In genomic region chr3:56928379-56929068, GRCh38 we compare ENCODE assay signal across 12 cellular contexts.
DNase-seq lines count a peak whose midpoint lies in the region; ATAC-seq and TF ChIP-seq lines count a peak whose summit lies in the region.
"Had no signal": no experiment of that assay in that cellular context is flagged by ENCODE, and none has a peak within 500 bp of the region (broad histone marks: within the 10 kb centered on the region; RNA-seq: fewer than 3 reads in every experiment).

No MANE protein-coding gene starts in this region.

- H3K9ac ChIP-seq in SK-N-SH = no peak overlapping the region

- H3K9me3 ChIP-seq in SK-N-SH (no peaks in the 10 kb centered on the region), heart right ventricle (peaks cover 0 to 2% (median 0%) of the 10 kb centered on the region in 11 donors), testis (no peaks in the 10 kb centered on the region)

- no peak for TF ChIP-seq POLR2A in testis (IDR thresholded peaks at IDR 0.05)

- H3K4me1 ChIP-seq in SK-N-SH (ENCODE audit: control insufficient read depth in 1 of 2, insufficient read depth in 2 of 2, low read depth in 1 of 2, low read length in 1 of 2) (peaks cover 6 to 24% of the 10 kb centered on the region in 2 experiments; a peak in 2 of 4 replicates), heart right ventricle (peaks cover 17 to 77% (median 63%) of the 10 kb centered on the region in 9 donors), testis (peaks cover 26% of the 10 kb centered on the region)

- peak overlapping the region; percentile 36 for H3K27ac Mint-ChIP-seq in type B pancreatic cell
- H3K27ac Mint-ChIP-seq: dendritic cell treated with granulocyte-macrophage colony-stimulating factor and Interleukin-4, amounts not matched to agents 40 ng/mL and 50 ng/mL, for 4 days had no signal

- POLR2A ChIA-PET in SK-N-SH (lab: Yijun Ruan, JAX) = no interaction called here

- peak overlapping the region; percentile 8; the same call in 1 of the 2 replicates for H2AFZ ChIP-seq in SK-N-SH (ENCODE audit: low read depth)

- intact Hi-C loops in Right ventricle myocardium inferior (cut with DNase I) = loop anchor here (5.0 kb wide), 1 partner anchor 126 kb away; the partner anchor contains the start of gene ARHGEF3
- intact Hi-C loops in cardiac septum (cut with DNase I) = loop anchor here (5.0 kb wide), 1 partner anchor 59 kb away; no protein-coding TSS in a partner anchor
- intact Hi-C loops in heart right ventricle (cut with DNase I) = loop anchor here in 3 of 10 donors (5.0 to 10.0 kb wide), 4 partner anchors 56 to 126 kb away; partner anchors contain the start of gene ARHGEF3 (in 2 of the 3)
- intact Hi-C loops in testis (cut with DNase I; ENCODE audit: low total_unique reads) = no loop called here

- H3K36me3 Mint-ChIP-seq in type B pancreatic cell = no peaks in the 10 kb centered on the region

- peaks cover 9% of the 10 kb centered on the region for H3F3A ChIP-seq in SK-N-SH (replicated peaks; ENCODE audit: insufficient read depth)

- no peaks in the 10 kb centered on the region for H4K20me1 ChIP-seq in SK-N-SH (ENCODE audit: insufficient read depth)

- CTCF ChIA-PET in SK-N-SH (lab: Yijun Ruan, JAX) = interaction anchor here (1.3 kb wide), 1 partner anchor 60 kb away, joined by 4 read pairs; no protein-coding TSS in a partner anchor

- no peaks in the 10 kb centered on the region for H3K9me3 Mint-ChIP-seq in type B pancreatic cell

- no peaks in the 10 kb centered on the region for H3K27me3 Mint-ChIP-seq in type B pancreatic cell

- H3K4me3 ChIP-seq in SK-N-SH (ENCODE audit: low read depth in 2 of 2, low read length in 1 of 2) (no peak overlapping the region), heart right ventricle (no peak overlapping the region), testis (no peak overlapping the region)
- H3K4me3 ChIP-seq: stomach had no signal

- no peak overlapping the region for H3K4me2 ChIP-seq in SK-N-SH

- H3K27me3 ChIP-seq in SK-N-SH (ENCODE audit: insufficient read depth) = no peaks in the 10 kb centered on the region
- no peaks in the 10 kb centered on the region for H3K27me3 ChIP-seq in heart right ventricle
- H3K27me3 ChIP-seq in testis = no peaks in the 10 kb centered on the region
- H3K27me3 ChIP-seq: stomach had no signal

- no peaks in the 10 kb centered on the region for H3K9me2 ChIP-seq in SK-N-SH

- H3K4me1 Mint-ChIP-seq in type B pancreatic cell (ENCODE audit: unreplicated experiment) = peaks cover 30% of the 10 kb centered on the region

- no peak overlapping the region for H3K27ac ChIP-seq in SK-N-SH (ENCODE audit: low read depth in 2 of 2, low read length in 1 of 2)
- H3K27ac ChIP-seq in heart right ventricle = peak overlapping the region in 9 of 10 donors; percentile 8 to 86 (median 45)
- H3K27ac ChIP-seq in testis = no peak overlapping the region
- H3K27ac ChIP-seq: C4-2B had no signal

- H3K4me3 Mint-ChIP-seq in type B pancreatic cell = no peak overlapping the region
- H3K4me3 Mint-ChIP-seq: dendritic cell treated with granulocyte-macrophage colony-stimulating factor and Interleukin-4, amounts not matched to agents 40 ng/mL and 50 ng/mL, for 4 days had no signal

- DNase-seq in Right ventricle myocardium inferior (ENCODE audit: missing footprints) = no peak
- no peak for DNase-seq in cardiac septum (ENCODE audit: low spot score)
- no peak for DNase-seq in SK-N-SH
- no peak for DNase-seq in heart right ventricle
- no peak for DNase-seq in type B pancreatic cell (ENCODE audit: extremely low spot score, unreplicated experiment)
- no peak for DNase-seq in COR-L47 (lab: John Stamatoyannopoulos, UW)
- DNase-seq in NCI-H1105 (lab: John Stamatoyannopoulos, UW) = no peak
- no peak for DNase-seq in testis
- DNase-seq: stomach, T-helper 9 cell had no signal

- TF ChIP-seq RAD21 in SK-N-SH (IDR thresholded peaks at IDR 0.05; ENCODE audit: low read length) = no peak

- TF ChIP-seq CTCF in SK-N-SH (IDR thresholded peaks at IDR 0.05) = no peak
- no peak for TF ChIP-seq CTCF in heart right ventricle (IDR thresholded peaks at IDR 0.05)
- no peak for TF ChIP-seq CTCF in type B pancreatic cell (conservative IDR thresholded peaks at IDR 0.05)
- no peak for TF ChIP-seq CTCF in testis (IDR thresholded peaks at IDR 0.05)

- H3K79me2 ChIP-seq in SK-N-SH (ENCODE audit: insufficient read depth) = no peaks in the 10 kb centered on the region

- no peaks in the 10 kb centered on the region for H3K36me3 ChIP-seq in SK-N-SH (replicated peaks in 1 of 2; ENCODE audit: control insufficient read depth in 1 of 2, insufficient read depth in 2 of 2, low read length in 1 of 2)
- H3K36me3 ChIP-seq in heart right ventricle = no peaks in the 10 kb centered on the region
- H3K36me3 ChIP-seq in testis (ENCODE audit: low read depth, missing control alignments) = no peaks in the 10 kb centered on the region
- H3K36me3 ChIP-seq: stomach had no signal

- 36% methylated on average over 3 of the region's 3 CpGs for WGBS in SK-N-SH (ENCODE audit: low lambda C conversion rate)
- 35 to 47% methylated on average over 3 of the region's 3 CpGs for WGBS in heart right ventricle, 2 donors
- WGBS in testis, 2 donors = 48 to 55% methylated on average over 3 of the region's 3 CpGs

- no peak for TF ChIP-seq EP300 in SK-N-SH (IDR thresholded peaks at IDR 0.05; ENCODE audit: borderline replicate concordance in 1 of 2, low read depth in 1 of 2, low read length in 1 of 2)

- ATAC-seq in Right ventricle myocardium inferior (peak; percentile 43), heart right ventricle (peak in 7 of 8 donors; percentile 63 to 80 (median 76))

TF ChIP-seq in SK-N-SH, 30 proteins besides CTCF, POLR2A, EP300 and RAD21:
- TF ChIP-seq TCF12 (IDR thresholded peaks at IDR 0.05) (peak; percentile 23; the same call in 1 of the 2 replicates), FOSL2 (IDR thresholded peaks at IDR 0.05; ENCODE audit: borderline replicate concordance, low read depth) (peak; percentile 33; the same call in 1 of the 2 replicates), ELF1 (IDR thresholded peaks at IDR 0.05) (no peak), MAX (IDR thresholded peaks at IDR 0.05; ENCODE audit: low read depth) (0 out of 2 replicates have a peak, but pooled peaks have one; percentile 35)
TF ChIP-seq in SK-N-SH: peak in this region for 3.

Comparison
In these comparisons a context has a peak if more than half of its experiments do, and no peak if none do; other contexts are left out.
1. H3K27ac ChIP-seq: peak in heart right ventricle (9 of 10); none in SK-N-SH (0 of 2) and testis (0 of 2).